Comparison of ENCODE assay signal across 15 cellular contexts in genomic region chr1:174971902-174972301, GRCh38. TPM values are rescaled to one million over a fixed set of nuclear protein-coding genes. Genes with fewer than 3 reads are reported as not detected.
A peak's percentile ranks its signal among the peaks of the same experiment; 100 is the strongest.
DNase-seq lines count a peak whose midpoint lies in the region; ATAC-seq and TF ChIP-seq lines count a peak whose summit lies in the region.
"Had no signal": no experiment of that assay in that cellular context is flagged by ENCODE, and none has a peak within 500 bp of the region (broad histone marks: within the 10 kb centered on the region; RNA-seq: fewer than 3 reads in every experiment).

No MANE protein-coding gene starts in this region.

- H4K5ac ChIP-seq in H9 (ENCODE audit: insufficient read length, low read depth, low read length): no peak overlapping the region

- TF ChIP-seq CTCF in H9 (conservative IDR thresholded peaks at IDR 0.05): no peak

- no peaks in the 10 kb centered on the region for H4K20me1 ChIP-seq in BLaER1 treated with 17β-estradiol and CSF1 and Interleukin-3, amounts not matched to agents 10 nM and 100 nM
- no peaks in the 10 kb centered on the region for H4K20me1 ChIP-seq in H9 (ENCODE audit: control insufficient read depth, insufficient read depth, insufficient read length)

- no peak for DNase-seq in H9
- no peak for DNase-seq in NCI-H128 (lab: John Stamatoyannopoulos, UW; ENCODE audit: unreplicated experiment)
- no peak for DNase-seq in NK-92 treated with Interleukin-12 subunit alpha and Interleukin-12 subunit beta, amount 100 ng/mL, for 24 hours (lab: John Stamatoyannopoulos, UW)
- DNase-seq in NAMALWA (ENCODE audit: low spot score): no peak
- DNase-seq in substantia nigra (lab: John Stamatoyannopoulos, UW): no peak
- DNase-seq: activated gamma-delta T cell; foreskin fibroblast; Kasumi-1; NCI-H187; NCI-H526; stimulated activated naive CD8-positive, alpha-beta T cell treated with anti-CD3 and anti-CD28 coated beads, Interleukin-15, Interleukin-2, amounts not matched to agents 100 U/mL and 50 U/mL, for 24 hours had no signal

- no peak overlapping the region for H3K56ac ChIP-seq in H9 (ENCODE audit: insufficient read length, low read depth, low read length)

- H3K4me3 Mint-ChIP-seq in H9: no peak overlapping the region
- H3K4me3 Mint-ChIP-seq in activated T-helper 17 cell treated with anti-CD3 and anti-CD28 coated beads, Interleukin-2, amount 50 U/mL, for 72 hours: peak overlapping the region; percentile 59
- H3K4me3 Mint-ChIP-seq: brain had no signal

- no peaks in the 10 kb centered on the region for H3K27me3 ChIP-seq in BLaER1 treated with 17β-estradiol and CSF1 and Interleukin-3, amounts not matched to agents 10 nM and 100 nM
- H3K27me3 ChIP-seq in H9 (ENCODE audit: insufficient read depth, low read length): no peaks in the 10 kb centered on the region
- no peaks in the 10 kb centered on the region for H3K27me3 ChIP-seq in muscle layer of duodenum (ENCODE audit: low read depth, low read length)

- H3K27me3 Mint-ChIP-seq in H9 (ENCODE audit: low read depth): no peaks in the 10 kb centered on the region
- H3K27me3 Mint-ChIP-seq in activated T-helper 17 cell treated with anti-CD3 and anti-CD28 coated beads, Interleukin-2, amount 50 U/mL, for 72 hours: no peaks in the 10 kb centered on the region
- H3K27me3 Mint-ChIP-seq: brain had no signal

- no peaks in the 10 kb centered on the region for H3K4me1 Mint-ChIP-seq in H9
- H3K4me1 Mint-ChIP-seq in activated T-helper 17 cell treated with anti-CD3 and anti-CD28 coated beads, Interleukin-2, amount 50 U/mL, for 72 hours: peaks cover 48% of the 10 kb centered on the region
- H3K4me1 Mint-ChIP-seq: brain had no signal

- no peaks in the 10 kb centered on the region for H3K79me2 ChIP-seq in H9 (ENCODE audit: insufficient read depth, low read length)

- no peak overlapping the region for H3K4ac ChIP-seq in H9 (ENCODE audit: low read depth, low read length)

- H4K91ac ChIP-seq in H9 (ENCODE audit: insufficient read length, low read depth, low read length): no peak overlapping the region

- H3K27ac ChIP-seq in BLaER1 treated with 17β-estradiol and CSF1 and Interleukin-3, amounts not matched to agents 10 nM and 100 nM: peak overlapping the region in 3 of 11 experiments; percentile 10 to 33 (median 22); a peak in 4 of 22 replicates
- no peak overlapping the region for H3K27ac ChIP-seq in H9 (ENCODE audit: insufficient read length, low read depth, low read length)
- H3K27ac ChIP-seq in muscle layer of duodenum (ENCODE audit: low read length): peak overlapping the region; percentile 19
- H3K27ac ChIP-seq in substantia nigra (ENCODE audit: low read depth, low read length, poor library complexity, severe bottlenecking): no peak overlapping the region

- no peaks in the 10 kb centered on the region for H3K9me3 Mint-ChIP-seq in H9
- no peaks in the 10 kb centered on the region for H3K9me3 Mint-ChIP-seq in activated T-helper 17 cell treated with anti-CD3 and anti-CD28 coated beads, Interleukin-2, amount 50 U/mL, for 72 hours
- H3K9me3 Mint-ChIP-seq: brain had no signal

- no peaks in the 10 kb centered on the region for H3K9me3 ChIP-seq in BLaER1 treated with 17β-estradiol and CSF1 and Interleukin-3, amounts not matched to agents 10 nM and 100 nM (replicated peaks in 1 of 11)
- H3K9me3 ChIP-seq in H9 (ENCODE audit: control insufficient read depth, low read depth, low read length) (no peaks in the 10 kb centered on the region), muscle layer of duodenum (ENCODE audit: control insufficient read depth in 1 of 2, low read length in 2 of 2) (no peaks in the 10 kb centered on the region)

- no peaks in the 10 kb centered on the region for H3K23me2 ChIP-seq in H9 (ENCODE audit: insufficient read length, low read depth, low read length, poor library complexity, severe bottlenecking)

- H3K4me3 ChIP-seq in BLaER1 treated with 17β-estradiol and CSF1 and Interleukin-3, amounts not matched to agents 10 nM and 100 nM: no peak overlapping the region
- no peak overlapping the region for H3K4me3 ChIP-seq in muscle layer of duodenum (ENCODE audit: low read depth in 1 of 2, low read length in 2 of 2)

- H2BK20ac ChIP-seq in H9 (ENCODE audit: low read depth, low read length, poor library complexity, severe bottlenecking): no peak overlapping the region

- no peak overlapping the region for H2BK12ac ChIP-seq in H9 (ENCODE audit: insufficient read length, low read depth, low read length)

- WGBS in H9 (ENCODE audit: extremely low coverage, insufficient read length, low lambda C conversion rate): no CpG with 5 or more reads among the region's 2 CpGs

- no peak overlapping the region for H3K14ac ChIP-seq in H9 (ENCODE audit: insufficient read depth, low read length)

- H2BK5ac ChIP-seq in H9 (ENCODE audit: insufficient read length, low read length): no peak overlapping the region

- peaks cover 3% of the 10 kb centered on the region for H3K79me1 ChIP-seq in H9 (ENCODE audit: insufficient read depth, low read depth, low read length, poor library complexity, severe bottlenecking)

- H3K36me3 ChIP-seq in BLaER1 treated with 17β-estradiol and CSF1 and Interleukin-3, amounts not matched to agents 10 nM and 100 nM: peaks cover 7 to 36% (median 20%) of the 10 kb centered on the region in 11 experiments; a peak in 18 of 22 replicates
- H3K36me3 ChIP-seq in muscle layer of duodenum (ENCODE audit: control insufficient read depth in 1 of 2, insufficient read depth in 2 of 2, low read length in 2 of 2): peaks cover 3 to 12% of the 10 kb centered on the region in 2 donors

- no peak overlapping the region for H2BK120ac ChIP-seq in H9 (ENCODE audit: low read depth, low read length, poor library complexity, severe bottlenecking)

- ATAC-seq in activated T-helper 17 cell treated with anti-CD3 and anti-CD28 coated beads, Interleukin-2, amount 50 U/mL, for 72 hours (replicated peaks): no peak
- ATAC-seq: stimulated activated naive CD8-positive, alpha-beta T cell treated with anti-CD3 and anti-CD28 coated beads, Interleukin-15, Interleukin-2, amounts not matched to agents 100 U/mL and 50 U/mL, for 24 hours had no signal

- no peak overlapping the region for H3T11ph ChIP-seq in H9 (ENCODE audit: low read length)

- no peak overlapping the region for H3K18ac ChIP-seq in H9 (ENCODE audit: insufficient read length, low read depth, low read length)

- H2BK15ac ChIP-seq in H9 (ENCODE audit: low read depth, low read length): no peak overlapping the region

- peaks cover 37 to 47% (median 41%) of the 10 kb centered on the region in 10 experiments for H3K4me1 ChIP-seq in BLaER1 treated with 17β-estradiol and CSF1 and Interleukin-3, amounts not matched to agents 10 nM and 100 nM
- H3K4me1 ChIP-seq in H9 (ENCODE audit: insufficient read depth, low read length) (no peaks in the 10 kb centered on the region), muscle layer of duodenum (ENCODE audit: control insufficient read depth in 1 of 2, insufficient read depth in 2 of 2, low read length in 2 of 2) (peaks cover 0 to 4% of the 10 kb centered on the region in 2 donors)

- peak overlapping the region in 1 of 11 experiments; percentile 17; a peak in 1 of 22 replicates for H3K9ac ChIP-seq in BLaER1 treated with 17β-estradiol and CSF1 and Interleukin-3, amounts not matched to agents 10 nM and 100 nM
- no peak overlapping the region for H3K9ac ChIP-seq in H9 (ENCODE audit: extremely low read depth, insufficient read length, low read length)

- H2AFZ ChIP-seq in H9 (ENCODE audit: low read length): no peak overlapping the region

- peak overlapping the region in 8 of 11 experiments; percentile 24 to 83 (median 48); a peak in 10 of 22 replicates for H3K4me2 ChIP-seq in BLaER1 treated with 17β-estradiol and CSF1 and Interleukin-3, amounts not matched to agents 10 nM and 100 nM
- H3K4me2 ChIP-seq in H9 (ENCODE audit: insufficient read depth, insufficient read length, low read length): no peak overlapping the region

- H3K23ac ChIP-seq in H9 (ENCODE audit: insufficient read length, low read depth, low read length): no peak overlapping the region

- H3K27ac Mint-ChIP-seq in H9: peak overlapping the region; percentile 20 to 76 (median 59); a peak in 5 of 7 replicates
- H3K27ac Mint-ChIP-seq in activated T-helper 17 cell treated with anti-CD3 and anti-CD28 coated beads, Interleukin-2, amount 50 U/mL, for 72 hours: peak overlapping the region; percentile 80
- H3K27ac Mint-ChIP-seq: brain had no signal

- peaks cover 32 to 76% (median 70%) of the 10 kb centered on the region in 3 experiments; a peak in 6 of 7 replicates for H3K36me3 Mint-ChIP-seq in H9 (ENCODE audit: insufficient read depth in 1 of 3, low read depth in 3 of 3)
- peaks cover 60% of the 10 kb centered on the region for H3K36me3 Mint-ChIP-seq in activated T-helper 17 cell treated with anti-CD3 and anti-CD28 coated beads, Interleukin-2, amount 50 U/mL, for 72 hours (ENCODE audit: low read depth)

- H2AK5ac ChIP-seq in H9 (ENCODE audit: insufficient read length, low read length): no peak overlapping the region

- H4K8ac ChIP-seq in H9 (replicated peaks; ENCODE audit: insufficient read length, low read depth, low read length): no peak overlapping the region

RNA-seq across cellular contexts. Expression of gene CACYBP, which starts 27.8 kb away (rescaled TPM):
- 202 and 208 TPM in 2 replicates for total RNA-seq in H9 (2021)
- total RNA-seq in activated T-helper 17 cell treated with anti-CD3 and anti-CD28 coated beads, Interleukin-2, amount 50 U/mL, for 72 hours: 100 to 1,000 TPM; 289 to 427 TPM

RNA-seq across cellular contexts. Expression of gene MRPS14, which starts 51.3 kb away (rescaled TPM):
- 30.6 and 32.8 TPM in 2 replicates for total RNA-seq in H9 (2021)
- total RNA-seq in activated T-helper 17 cell treated with anti-CD3 and anti-CD28 coated beads, Interleukin-2, amount 50 U/mL, for 72 hours: 10 to 100 TPM; 25.0 to 31.5 TPM
